Comparison of ENCODE assay signal across 1 cellular context in the genomic region with DNA sequence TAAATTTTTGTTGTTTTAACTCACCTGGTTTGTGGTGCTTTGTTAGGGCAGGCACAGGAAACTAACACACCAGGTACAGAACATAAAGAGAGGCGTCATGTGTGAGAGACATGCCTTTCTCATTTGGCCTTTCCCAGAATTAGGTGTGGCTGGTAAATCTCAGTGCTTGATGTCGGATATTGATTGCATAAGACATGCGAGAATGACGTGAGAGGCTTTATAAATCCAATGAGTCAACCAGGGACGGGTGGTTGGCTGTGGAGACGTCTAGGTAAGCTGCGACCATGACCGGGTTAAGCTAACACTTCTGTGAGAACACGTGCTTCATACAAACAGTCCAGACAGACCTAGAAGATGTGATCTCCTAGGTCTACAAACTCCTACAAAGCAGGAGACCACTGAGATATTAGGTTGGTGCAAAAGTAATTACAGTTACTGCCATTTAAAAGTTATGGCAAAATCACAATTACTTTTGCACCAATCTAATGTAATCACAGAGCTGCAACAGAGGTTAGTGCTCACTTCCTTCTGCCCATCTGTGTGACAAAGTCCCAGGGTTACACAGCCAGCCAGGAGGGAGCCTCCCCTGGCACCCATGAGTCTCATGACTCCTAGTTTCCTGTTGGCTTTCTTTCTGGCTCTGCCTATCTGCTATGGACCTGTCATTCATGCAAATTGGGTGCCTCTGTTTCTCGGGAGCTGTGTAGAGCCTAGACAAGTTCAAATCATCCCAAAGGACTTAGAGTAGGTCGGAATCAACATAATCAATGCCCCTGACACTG.
TF ChIP-seq lines count a peak whose summit lies in the region.

No MANE protein-coding gene starts in this region.

TF ChIP-seq in A549, 52 proteins besides CTCF, POLR2A, EP300 and RAD21 (continued from another document):
- TF ChIP-seq RFX5 (IDR thresholded peaks at IDR 0.05), result no peak
- 0 out of 2 replicates have a peak, but pooled peaks have one; percentile 39 for TF ChIP-seq HOXB13 (CRISPR knock-in tag; IDR thresholded peaks at IDR 0.05; ENCODE audit: low read depth)
- TF ChIP-seq FOSB (CRISPR knock-in tag; IDR thresholded peaks at IDR 0.05), result no peak
- TF ChIP-seq BHLHE40 (IDR thresholded peaks at IDR 0.05; ENCODE audit: low read depth, low read length), result peak; percentile 93
- no peak for TF ChIP-seq EHF (CRISPR knock-in tag; IDR thresholded peaks at IDR 0.05)
- no peak for TF ChIP-seq RCOR1 (IDR thresholded peaks at IDR 0.05; ENCODE audit: low read depth, low read length)
- TF ChIP-seq, protein P1, sequence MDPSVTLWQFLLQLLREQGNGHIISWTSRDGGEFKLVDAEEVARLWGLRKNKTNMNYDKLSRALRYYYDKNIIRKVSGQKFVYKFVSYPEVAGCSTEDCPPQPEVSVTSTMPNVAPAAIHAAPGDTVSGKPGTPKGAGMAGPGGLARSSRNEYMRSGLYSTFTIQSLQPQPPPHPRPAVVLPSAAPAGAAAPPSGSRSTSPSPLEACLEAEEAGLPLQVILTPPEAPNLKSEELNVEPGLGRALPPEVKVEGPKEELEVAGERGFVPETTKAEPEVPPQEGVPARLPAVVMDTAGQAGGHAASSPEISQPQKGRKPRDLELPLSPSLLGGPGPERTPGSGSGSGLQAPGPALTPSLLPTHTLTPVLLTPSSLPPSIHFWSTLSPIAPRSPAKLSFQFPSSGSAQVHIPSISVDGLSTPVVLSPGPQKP (IDR thresholded peaks at IDR 0.05; ENCODE audit: low read depth, low read length), result no peak
- TF ChIP-seq PHF8 (IDR thresholded peaks at IDR 0.05; ENCODE audit: borderline replicate concordance, low read depth), result no peak
- TF ChIP-seq, protein P2, sequence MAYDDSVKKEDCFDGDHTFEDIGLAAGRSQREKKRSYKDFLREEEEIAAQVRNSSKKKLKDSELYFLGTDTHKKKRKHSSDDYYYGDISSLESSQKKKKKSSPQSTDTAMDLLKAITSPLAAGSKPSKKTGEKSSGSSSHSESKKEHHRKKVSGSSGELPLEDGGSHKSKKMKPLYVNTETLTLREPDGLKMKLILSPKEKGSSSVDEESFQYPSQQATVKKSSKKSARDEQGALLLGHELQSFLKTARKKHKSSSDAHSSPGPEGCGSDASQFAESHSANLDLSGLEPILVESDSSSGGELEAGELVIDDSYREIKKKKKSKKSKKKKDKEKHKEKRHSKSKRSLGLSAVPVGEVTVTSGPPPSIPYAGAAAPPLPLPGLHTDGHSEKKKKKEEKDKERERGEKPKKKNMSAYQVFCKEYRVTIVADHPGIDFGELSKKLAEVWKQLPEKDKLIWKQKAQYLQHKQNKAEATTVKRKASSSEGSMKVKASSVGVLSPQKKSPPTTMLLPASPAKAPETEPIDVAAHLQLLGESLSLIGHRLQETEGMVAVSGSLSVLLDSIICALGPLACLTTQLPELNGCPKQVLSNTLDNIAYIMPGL (CRISPR knock-in tag; IDR thresholded peaks at IDR 0.05; ENCODE audit: borderline replicate concordance), result no peak
- no peak for TF ChIP-seq EHMT2 (IDR thresholded peaks at IDR 0.05; ENCODE audit: low read depth)
- no peak for TF ChIP-seq TFCP2L1 (CRISPR knock-in tag; IDR thresholded peaks at IDR 0.05)
- TF ChIP-seq ZNF302 (CRISPR knock-in tag; IDR thresholded peaks at IDR 0.05), result no peak
- no peak for TF ChIP-seq POLR2AphosphoS2 (conservative IDR thresholded peaks at IDR 0.05; ENCODE audit: low read length)
- no peak for TF ChIP-seq RNF2 (IDR thresholded peaks at IDR 0.05; ENCODE audit: borderline replicate concordance, low read depth)
- no peak for TF ChIP-seq SREBF2 (IDR thresholded peaks at IDR 0.05)
- TF ChIP-seq, protein P3, sequence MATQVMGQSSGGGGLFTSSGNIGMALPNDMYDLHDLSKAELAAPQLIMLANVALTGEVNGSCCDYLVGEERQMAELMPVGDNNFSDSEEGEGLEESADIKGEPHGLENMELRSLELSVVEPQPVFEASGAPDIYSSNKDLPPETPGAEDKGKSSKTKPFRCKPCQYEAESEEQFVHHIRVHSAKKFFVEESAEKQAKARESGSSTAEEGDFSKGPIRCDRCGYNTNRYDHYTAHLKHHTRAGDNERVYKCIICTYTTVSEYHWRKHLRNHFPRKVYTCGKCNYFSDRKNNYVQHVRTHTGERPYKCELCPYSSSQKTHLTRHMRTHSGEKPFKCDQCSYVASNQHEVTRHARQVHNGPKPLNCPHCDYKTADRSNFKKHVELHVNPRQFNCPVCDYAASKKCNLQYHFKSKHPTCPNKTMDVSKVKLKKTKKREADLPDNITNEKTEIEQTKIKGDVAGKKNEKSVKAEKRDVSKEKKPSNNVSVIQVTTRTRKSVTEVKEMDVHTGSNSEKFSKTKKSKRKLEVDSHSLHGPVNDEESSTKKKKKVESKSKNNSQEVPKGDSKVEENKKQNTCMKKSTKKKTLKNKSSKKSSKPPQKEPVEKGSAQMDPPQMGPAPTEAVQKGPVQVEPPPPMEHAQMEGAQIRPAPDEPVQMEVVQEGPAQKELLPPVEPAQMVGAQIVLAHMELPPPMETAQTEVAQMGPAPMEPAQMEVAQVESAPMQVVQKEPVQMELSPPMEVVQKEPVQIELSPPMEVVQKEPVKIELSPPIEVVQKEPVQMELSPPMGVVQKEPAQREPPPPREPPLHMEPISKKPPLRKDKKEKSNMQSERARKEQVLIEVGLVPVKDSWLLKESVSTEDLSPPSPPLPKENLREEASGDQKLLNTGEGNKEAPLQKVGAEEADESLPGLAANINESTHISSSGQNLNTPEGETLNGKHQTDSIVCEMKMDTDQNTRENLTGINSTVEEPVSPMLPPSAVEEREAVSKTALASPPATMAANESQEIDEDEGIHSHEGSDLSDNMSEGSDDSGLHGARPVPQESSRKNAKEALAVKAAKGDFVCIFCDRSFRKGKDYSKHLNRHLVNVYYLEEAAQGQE (IDR thresholded peaks at IDR 0.05), result no peak
- TF ChIP-seq CBX8 (IDR thresholded peaks at IDR 0.05), result no peak
- no peak for TF ChIP-seq NPAS2 (CRISPR knock-in tag; IDR thresholded peaks at IDR 0.05; ENCODE audit: borderline replicate concordance)
- TF ChIP-seq, protein P4, sequence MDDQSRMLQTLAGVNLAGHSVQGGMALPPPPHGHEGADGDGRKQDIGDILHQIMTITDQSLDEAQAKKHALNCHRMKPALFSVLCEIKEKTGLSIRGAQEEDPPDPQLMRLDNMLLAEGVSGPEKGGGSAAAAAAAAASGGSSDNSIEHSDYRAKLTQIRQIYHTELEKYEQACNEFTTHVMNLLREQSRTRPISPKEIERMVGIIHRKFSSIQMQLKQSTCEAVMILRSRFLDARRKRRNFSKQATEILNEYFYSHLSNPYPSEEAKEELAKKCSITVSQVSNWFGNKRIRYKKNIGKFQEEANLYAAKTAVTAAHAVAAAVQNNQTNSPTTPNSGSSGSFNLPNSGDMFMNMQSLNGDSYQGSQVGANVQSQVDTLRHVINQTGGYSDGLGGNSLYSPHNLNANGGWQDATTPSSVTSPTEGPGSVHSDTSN (IDR thresholded peaks at IDR 0.05), result 0 out of 2 replicates have a peak, but pooled peaks have one; percentile 16
- TF ChIP-seq CEBPB (IDR thresholded peaks at IDR 0.05), result peak; percentile 83 to 98
- TF ChIP-seq, protein P5, sequence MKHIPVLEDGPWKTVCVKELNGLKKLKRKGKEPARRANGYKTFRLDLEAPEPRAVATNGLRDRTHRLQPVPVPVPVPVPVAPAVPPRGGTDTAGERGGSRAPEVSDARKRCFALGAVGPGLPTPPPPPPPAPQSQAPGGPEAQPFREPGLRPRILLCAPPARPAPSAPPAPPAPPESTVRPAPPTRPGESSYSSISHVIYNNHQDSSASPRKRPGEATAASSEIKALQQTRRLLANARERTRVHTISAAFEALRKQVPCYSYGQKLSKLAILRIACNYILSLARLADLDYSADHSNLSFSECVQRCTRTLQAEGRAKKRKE (CRISPR knock-in tag; IDR thresholded peaks at IDR 0.05; ENCODE audit: low read depth), result no peak
- TF ChIP-seq FOSL2 (IDR thresholded peaks at IDR 0.05), result peak; percentile 56
- TF ChIP-seq FOSL2 (CRISPR knock-in tag; IDR thresholded peaks at IDR 0.05), result peak; percentile 89
- TF ChIP-seq, protein P6, sequence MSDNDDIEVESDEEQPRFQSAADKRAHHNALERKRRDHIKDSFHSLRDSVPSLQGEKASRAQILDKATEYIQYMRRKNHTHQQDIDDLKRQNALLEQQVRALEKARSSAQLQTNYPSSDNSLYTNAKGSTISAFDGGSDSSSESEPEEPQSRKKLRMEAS (IDR thresholded peaks at IDR 0.05), result peak; percentile 96
- no peak for TF ChIP-seq TP53 (CRISPR knock-in tag; IDR thresholded peaks at IDR 0.05)
- peak; percentile 90 for TF ChIP-seq GATA3 (IDR thresholded peaks at IDR 0.05; ENCODE audit: borderline replicate concordance)
- TF ChIP-seq JUNB (IDR thresholded peaks at IDR 0.05), result peak; percentile 90
- TF ChIP-seq KDM1A (IDR thresholded peaks at IDR 0.05; ENCODE audit: low read depth), result no peak
- TF ChIP-seq MAFK (IDR thresholded peaks at IDR 0.05; ENCODE audit: partially characterized antibody), result no peak
- TF ChIP-seq, protein P7, sequence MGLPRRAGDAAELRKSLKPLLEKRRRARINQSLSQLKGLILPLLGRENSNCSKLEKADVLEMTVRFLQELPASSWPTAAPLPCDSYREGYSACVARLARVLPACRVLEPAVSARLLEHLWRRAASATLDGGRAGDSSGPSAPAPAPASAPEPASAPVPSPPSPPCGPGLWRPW (IDR thresholded peaks at IDR 0.05), result peak; percentile 60
- no peak for TF ChIP-seq CHD4 (IDR thresholded peaks at IDR 0.05; ENCODE audit: borderline replicate concordance)
- TF ChIP-seq HOXA7 (CRISPR knock-in tag; IDR thresholded peaks at IDR 0.05), result no peak
- TF ChIP-seq SMC3 (IDR thresholded peaks at IDR 0.05), result 0 out of 3 replicates have a peak, but pooled peaks have one; percentile 25
- TF ChIP-seq, protein P8, sequence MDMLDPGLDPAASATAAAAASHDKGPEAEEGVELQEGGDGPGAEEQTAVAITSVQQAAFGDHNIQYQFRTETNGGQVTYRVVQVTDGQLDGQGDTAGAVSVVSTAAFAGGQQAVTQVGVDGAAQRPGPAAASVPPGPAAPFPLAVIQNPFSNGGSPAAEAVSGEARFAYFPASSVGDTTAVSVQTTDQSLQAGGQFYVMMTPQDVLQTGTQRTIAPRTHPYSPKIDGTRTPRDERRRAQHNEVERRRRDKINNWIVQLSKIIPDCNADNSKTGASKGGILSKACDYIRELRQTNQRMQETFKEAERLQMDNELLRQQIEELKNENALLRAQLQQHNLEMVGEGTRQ (IDR thresholded peaks at IDR 0.05), result peak; percentile 59; the same call in 1 of the 2 replicates
- TF ChIP-seq CHD2 (IDR thresholded peaks at IDR 0.05; ENCODE audit: low read length, partially characterized antibody), result no peak
- no peak for TF ChIP-seq MAZ (IDR thresholded peaks at IDR 0.05; ENCODE audit: borderline replicate concordance, low read depth, low read length)
- TF ChIP-seq NR3C1 (IDR thresholded peaks at IDR 0.05), result no peak
- TF ChIP-seq MYC (IDR thresholded peaks at IDR 0.05; ENCODE audit: borderline replicate concordance, low read length), result peak; percentile 39; the same call in 1 of the 2 replicates
- TF ChIP-seq, protein P9, sequence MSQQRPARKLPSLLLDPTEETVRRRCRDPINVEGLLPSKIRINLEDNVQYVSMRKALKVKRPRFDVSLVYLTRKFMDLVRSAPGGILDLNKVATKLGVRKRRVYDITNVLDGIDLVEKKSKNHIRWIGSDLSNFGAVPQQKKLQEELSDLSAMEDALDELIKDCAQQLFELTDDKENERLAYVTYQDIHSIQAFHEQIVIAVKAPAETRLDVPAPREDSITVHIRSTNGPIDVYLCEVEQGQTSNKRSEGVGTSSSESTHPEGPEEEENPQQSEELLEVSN (IDR thresholded peaks at IDR 0.05; ENCODE audit: borderline replicate concordance, low read depth), result peak; percentile 79
TF ChIP-seq in A549: peak in this region for 16.
